ENCODE assay signal across 1 cellular context in genomic region chr3:55445551-55445950, GRCh38.
A peak's percentile ranks its signal among the peaks of the same experiment; 100 is the strongest.
TF ChIP-seq lines count a peak whose summit lies in the region.

No MANE protein-coding gene starts in this region.

TF ChIP-seq in HepG2, 621 proteins besides CTCF, POLR2A, EP300 and RAD21 (continues in another document):
- TF ChIP-seq ZNF652 (CRISPR knock-in tag; IDR thresholded peaks at IDR 0.05; ENCODE audit: borderline replicate concordance, low read depth): peak; percentile 24; the same call in 1 of the 2 replicates
- no peak for TF ChIP-seq GATAD1 (CRISPR knock-in tag; IDR thresholded peaks at IDR 0.05)
- no peak for TF ChIP-seq MAFG (CRISPR knock-in tag; IDR thresholded peaks at IDR 0.05)
- TF ChIP-seq RXRA (CRISPR knock-in tag; IDR thresholded peaks at IDR 0.05): no peak
- TF ChIP-seq RARA (CRISPR knock-in tag; IDR thresholded peaks at IDR 0.05): peak; percentile 49; the same call in 1 of the 2 replicates
- TF ChIP-seq ELF3 (CRISPR knock-in tag; IDR thresholded peaks at IDR 0.05): no peak
- TF ChIP-seq HOXA7 (CRISPR knock-in tag; IDR thresholded peaks at IDR 0.05): no peak
- TF ChIP-seq ZNF407 (CRISPR knock-in tag; IDR thresholded peaks at IDR 0.05; ENCODE audit: not compliant biosample characterization): no peak
- TF ChIP-seq, protein P1, sequence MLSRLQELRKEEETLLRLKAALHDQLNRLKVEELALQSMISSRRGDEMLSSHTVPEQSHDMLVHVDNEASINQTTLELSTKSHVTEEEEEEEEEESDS (CRISPR knock-in tag; IDR thresholded peaks at IDR 0.05; ENCODE audit: borderline replicate concordance): no peak
- TF ChIP-seq, protein P2, sequence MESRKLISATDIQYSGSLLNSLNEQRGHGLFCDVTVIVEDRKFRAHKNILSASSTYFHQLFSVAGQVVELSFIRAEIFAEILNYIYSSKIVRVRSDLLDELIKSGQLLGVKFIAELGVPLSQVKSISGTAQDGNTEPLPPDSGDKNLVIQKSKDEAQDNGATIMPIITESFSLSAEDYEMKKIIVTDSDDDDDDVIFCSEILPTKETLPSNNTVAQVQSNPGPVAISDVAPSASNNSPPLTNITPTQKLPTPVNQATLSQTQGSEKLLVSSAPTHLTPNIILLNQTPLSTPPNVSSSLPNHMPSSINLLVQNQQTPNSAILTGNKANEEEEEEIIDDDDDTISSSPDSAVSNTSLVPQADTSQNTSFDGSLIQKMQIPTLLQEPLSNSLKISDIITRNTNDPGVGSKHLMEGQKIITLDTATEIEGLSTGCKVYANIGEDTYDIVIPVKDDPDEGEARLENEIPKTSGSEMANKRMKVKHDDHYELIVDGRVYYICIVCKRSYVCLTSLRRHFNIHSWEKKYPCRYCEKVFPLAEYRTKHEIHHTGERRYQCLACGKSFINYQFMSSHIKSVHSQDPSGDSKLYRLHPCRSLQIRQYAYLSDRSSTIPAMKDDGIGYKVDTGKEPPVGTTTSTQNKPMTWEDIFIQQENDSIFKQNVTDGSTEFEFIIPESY (CRISPR knock-in tag; IDR thresholded peaks at IDR 0.05): no peak
- TF ChIP-seq MTA3 (CRISPR knock-in tag; IDR thresholded peaks at IDR 0.05): no peak
- no peak for TF ChIP-seq GPN1 (CRISPR knock-in tag; IDR thresholded peaks at IDR 0.05; ENCODE audit: borderline replicate concordance)
- 0 out of 2 replicates have a peak, but pooled peaks have one; percentile 27 for TF ChIP-seq PHF21A (CRISPR knock-in tag; IDR thresholded peaks at IDR 0.05)
- peak; percentile 58; the same call in 1 of the 2 replicates for TF ChIP-seq HNF1A (IDR thresholded peaks at IDR 0.05; ENCODE audit: low read depth)
- no peak for TF ChIP-seq HNF1A (CRISPR knock-in tag; IDR thresholded peaks at IDR 0.05; ENCODE audit: borderline replicate concordance)
- TF ChIP-seq, protein P3, sequence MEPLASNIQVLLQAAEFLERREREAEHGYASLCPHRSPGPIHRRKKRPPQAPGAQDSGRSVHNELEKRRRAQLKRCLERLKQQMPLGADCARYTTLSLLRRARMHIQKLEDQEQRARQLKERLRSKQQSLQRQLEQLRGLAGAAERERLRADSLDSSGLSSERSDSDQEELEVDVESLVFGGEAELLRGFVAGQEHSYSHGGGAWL (CRISPR knock-in tag; IDR thresholded peaks at IDR 0.05): no peak
- TF ChIP-seq, protein P4, sequence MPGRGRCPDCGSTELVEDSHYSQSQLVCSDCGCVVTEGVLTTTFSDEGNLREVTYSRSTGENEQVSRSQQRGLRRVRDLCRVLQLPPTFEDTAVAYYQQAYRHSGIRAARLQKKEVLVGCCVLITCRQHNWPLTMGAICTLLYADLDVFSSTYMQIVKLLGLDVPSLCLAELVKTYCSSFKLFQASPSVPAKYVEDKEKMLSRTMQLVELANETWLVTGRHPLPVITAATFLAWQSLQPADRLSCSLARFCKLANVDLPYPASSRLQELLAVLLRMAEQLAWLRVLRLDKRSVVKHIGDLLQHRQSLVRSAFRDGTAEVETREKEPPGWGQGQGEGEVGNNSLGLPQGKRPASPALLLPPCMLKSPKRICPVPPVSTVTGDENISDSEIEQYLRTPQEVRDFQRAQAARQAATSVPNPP (CRISPR knock-in tag; IDR thresholded peaks at IDR 0.05): no peak
- TF ChIP-seq ZNF205 (CRISPR knock-in tag; IDR thresholded peaks at IDR 0.05): no peak
- no peak for TF ChIP-seq FOXO4 (CRISPR knock-in tag; conservative IDR thresholded peaks at IDR 0.05)
- TF ChIP-seq EHMT2 (IDR thresholded peaks at IDR 0.05; ENCODE audit: borderline replicate concordance, low read depth, low read length): no peak
- TF ChIP-seq KAT7 (CRISPR knock-in tag; IDR thresholded peaks at IDR 0.05; ENCODE audit: borderline replicate concordance): no peak
- no peak for TF ChIP-seq NFE2L2 (IDR thresholded peaks at IDR 0.05; ENCODE audit: low read length)
- TF ChIP-seq ISL2 (CRISPR knock-in tag; IDR thresholded peaks at IDR 0.05): no peak
- peak; percentile 37; the same call in 1 of the 2 replicates for TF ChIP-seq SALL1 (CRISPR knock-in tag; IDR thresholded peaks at IDR 0.05)
- no peak for TF ChIP-seq SOX6 (IDR thresholded peaks at IDR 0.05)
- TF ChIP-seq SOX6 (CRISPR knock-in tag; IDR thresholded peaks at IDR 0.05): no peak
- no peak for TF ChIP-seq ZNF496 (CRISPR knock-in tag; IDR thresholded peaks at IDR 0.05; ENCODE audit: insufficient replicate concordance)
- TF ChIP-seq TOE1 (CRISPR knock-in tag; IDR thresholded peaks at IDR 0.05): no peak
- no peak for TF ChIP-seq KLF9 (CRISPR knock-in tag; IDR thresholded peaks at IDR 0.05; ENCODE audit: low read depth)
- TF ChIP-seq CENPT (CRISPR knock-in tag; IDR thresholded peaks at IDR 0.05; ENCODE audit: low read depth): no peak
- no peak for TF ChIP-seq ATF2 (CRISPR knock-in tag; IDR thresholded peaks at IDR 0.05)
- TF ChIP-seq CREB1 (IDR thresholded peaks at IDR 0.05): no peak
- no peak for TF ChIP-seq CREB1 (CRISPR knock-in tag; IDR thresholded peaks at IDR 0.05)
- TF ChIP-seq ZNF713 (CRISPR knock-in tag; IDR thresholded peaks at IDR 0.05): no peak
- TF ChIP-seq ZFP90 (CRISPR knock-in tag; IDR thresholded peaks at IDR 0.05; ENCODE audit: borderline replicate concordance): no peak
- TF ChIP-seq HNF4A (CRISPR knock-in tag; IDR thresholded peaks at IDR 0.05): 0 out of 2 replicates have a peak, but pooled peaks have one; percentile 27
- TF ChIP-seq GFI1 (CRISPR knock-in tag; IDR thresholded peaks at IDR 0.05; ENCODE audit: borderline replicate concordance): no peak
- no peak for TF ChIP-seq ZNF580 (CRISPR knock-in tag; IDR thresholded peaks at IDR 0.05; ENCODE audit: borderline replicate concordance, low read depth)
- no peak for TF ChIP-seq GABPA (IDR thresholded peaks at IDR 0.05; ENCODE audit: low read depth, low read length)
- 0 out of 2 replicates have a peak, but pooled peaks have one; percentile 22 for TF ChIP-seq GABPA (CRISPR knock-in tag; IDR thresholded peaks at IDR 0.05; ENCODE audit: low read depth)
- TF ChIP-seq FOXA1 (IDR thresholded peaks at IDR 0.05): no peak
- TF ChIP-seq FOXA1 (CRISPR knock-in tag; IDR thresholded peaks at IDR 0.05): no peak
- no peak for TF ChIP-seq TRIM24 (CRISPR knock-in tag; IDR thresholded peaks at IDR 0.05)
